ENCODE assay signal across 13 cellular contexts in genomic region chr5:139644646-139645494, GRCh38. TPM values are rescaled to one million over a fixed set of nuclear protein-coding genes. Genes with fewer than 3 reads are reported as not detected.
DNase-seq lines count a peak whose midpoint lies in the region; ATAC-seq and TF ChIP-seq lines count a peak whose summit lies in the region.
"Had no signal": no experiment of that assay in that cellular context is flagged by ENCODE, and none has a peak within 500 bp of the region (broad histone marks: within the 10 kb centered on the region; RNA-seq: fewer than 3 reads in every experiment).

No MANE protein-coding gene starts in this region.

- H3K36me3 ChIP-seq in colonic mucosa (no peaks in the 10 kb centered on the region), neural progenitor cell (no peaks in the 10 kb centered on the region), Karpas-422 (ENCODE audit: insufficient read depth, low read length) (no peaks in the 10 kb centered on the region)
- H3K36me3 ChIP-seq: right atrium auricular region, SJCRH30 had no signal

- H3K27ac Mint-ChIP-seq in neural progenitor cell, result peak overlapping the region; percentile 35

- H3K9me3 ChIP-seq in colonic mucosa (no peaks in the 10 kb centered on the region), neural progenitor cell (ENCODE audit: low read depth) (no peaks in the 10 kb centered on the region), Karpas-422 (ENCODE audit: low read length) (no peaks in the 10 kb centered on the region)
- H3K9me3 ChIP-seq: right atrium auricular region, SJCRH30 had no signal

- H3K79me2 ChIP-seq in neural progenitor cell (ENCODE audit: low read depth), result peaks cover 8% of the 10 kb centered on the region
- H3K79me2 ChIP-seq in Karpas-422 (ENCODE audit: low read length), result no peaks in the 10 kb centered on the region

- peaks cover 54% of the 10 kb centered on the region for H3K4me1 Mint-ChIP-seq in neural progenitor cell

- peaks cover 28% of the 10 kb centered on the region for H3F3A ChIP-seq in neural progenitor cell (ENCODE audit: low read depth)

- H3K9ac ChIP-seq in colonic mucosa (ENCODE audit: low read depth in 2 of 2, low read length in 2 of 2) (no peak overlapping the region), neural progenitor cell (no peak overlapping the region), Karpas-422 (ENCODE audit: low read length) (no peak overlapping the region)

- DNase-seq in Ammon's horn (ENCODE audit: low spot score) (peak; percentile 2), HuH-7 (ENCODE audit: low spot score) (peak; percentile 6), colonic mucosa (peak; percentile 18), neural progenitor cell (ENCODE audit: low spot score) (no peak), Karpas-422 (no peak), NCI-H2227 (lab: John Stamatoyannopoulos, UW; ENCODE audit: unreplicated experiment) (no peak), mucosa of gallbladder (ENCODE audit: low spot score) (no peak)
- DNase-seq: NK-92 treated with Interleukin-12 subunit alpha and Interleukin-12 subunit beta, amount 100 ng/mL, for 24 hours; SJCRH30; stimulated activated CD4-positive, alpha-beta T cell treated with anti-CD3 and anti-CD28 coated beads, Interleukin-4, amount 100 ng/mL, for 4 hours; stimulated activated naive B cell treated with anti-CD40 and anti-IgM and Interleukin-4, amounts not matched to agents 10 μg/mL and 1 μg/mL and 100 μg/mL, for 72 hours had no signal

- H3K4me2 ChIP-seq in neural progenitor cell (no peak overlapping the region), Karpas-422 (ENCODE audit: low read depth, low read length, poor library complexity, severe bottlenecking) (no peak overlapping the region)

- no peaks in the 10 kb centered on the region for H3K9me2 ChIP-seq in Karpas-422 (replicated peaks; ENCODE audit: insufficient read depth, low read length)

- no peak overlapping the region for H2AFZ ChIP-seq in neural progenitor cell (replicated peaks)
- H2AFZ ChIP-seq in Karpas-422 (ENCODE audit: low read length), result no peak overlapping the region

- ATAC-seq in HG02885 (IDR thresholded peaks at IDR 0.05; ENCODE audit: poor library complexity, unreplicated experiment), result no peak
- ATAC-seq: stimulated activated naive B cell treated with anti-CD40 and anti-IgM and Interleukin-4, amounts not matched to agents 10 μg/mL and 1 μg/mL and 100 μg/mL, for 72 hours had no signal

- H3K27ac ChIP-seq in colonic mucosa, result no peak overlapping the region
- H3K27ac ChIP-seq in neural progenitor cell, result no peak overlapping the region
- H3K27ac ChIP-seq in Karpas-422 (ENCODE audit: low read length), result no peak overlapping the region
- H3K27ac ChIP-seq: right atrium auricular region, SJCRH30 had no signal

- H3K4me1 ChIP-seq in colonic mucosa, result peaks cover 11% of the 10 kb centered on the region
- peaks cover 41% of the 10 kb centered on the region for H3K4me1 ChIP-seq in neural progenitor cell
- peaks cover 26% of the 10 kb centered on the region for H3K4me1 ChIP-seq in Karpas-422 (ENCODE audit: low read length)

- no peaks in the 10 kb centered on the region for H3K9me3 Mint-ChIP-seq in neural progenitor cell
- H3K9me3 Mint-ChIP-seq: stimulated activated naive B cell treated with anti-CD40 and anti-IgM and Interleukin-4, amounts not matched to agents 10 μg/mL and 1 μg/mL and 100 μg/mL, for 72 hours had no signal

- peak overlapping the region; percentile 9 for H3K4me3 Mint-ChIP-seq in neural progenitor cell
- H3K4me3 Mint-ChIP-seq: stimulated activated naive B cell treated with anti-CD40 and anti-IgM and Interleukin-4, amounts not matched to agents 10 μg/mL and 1 μg/mL and 100 μg/mL, for 72 hours had no signal

- peaks cover 25% of the 10 kb centered on the region for H3K27me3 Mint-ChIP-seq in neural progenitor cell (ENCODE audit: insufficient read depth, low read depth)
- H3K27me3 Mint-ChIP-seq: stimulated activated naive B cell treated with anti-CD40 and anti-IgM and Interleukin-4, amounts not matched to agents 10 μg/mL and 1 μg/mL and 100 μg/mL, for 72 hours had no signal

- H3K36me3 Mint-ChIP-seq in neural progenitor cell, result peaks cover 5% of the 10 kb centered on the region

- H3K27me3 ChIP-seq in colonic mucosa (no peaks in the 10 kb centered on the region), neural progenitor cell (peaks cover 42% of the 10 kb centered on the region), Karpas-422 (ENCODE audit: low read length) (peaks cover 4% of the 10 kb centered on the region; the same call in 1 of the 2 replicates)
- H3K27me3 ChIP-seq: right atrium auricular region, SJCRH30 had no signal

- H4K20me1 ChIP-seq in neural progenitor cell (ENCODE audit: low read depth) (peaks cover 47% of the 10 kb centered on the region), Karpas-422 (ENCODE audit: insufficient read depth, low read depth, low read length) (peaks cover 25% of the 10 kb centered on the region)

- no peak overlapping the region for H3K4me3 ChIP-seq in colonic mucosa
- H3K4me3 ChIP-seq in neural progenitor cell, result no peak overlapping the region
- no peak overlapping the region for H3K4me3 ChIP-seq in Karpas-422 (ENCODE audit: low read length)
- H3K4me3 ChIP-seq: right atrium auricular region, SJCRH30 had no signal

- TF ChIP-seq CTCF in colonic mucosa (IDR thresholded peaks at IDR 0.05) (no peak), neural progenitor cell (IDR thresholded peaks at IDR 0.05) (no peak)

- intact Hi-C loops in colonic mucosa (cut with DNase I), result no loop called here

RNA-seq across cellular contexts. Expression of gene CXXC5, which starts 3.3 kb away (rescaled TPM):
- total RNA-seq in colonic mucosa (10 to 100 TPM; 32.3 to 40.4 TPM), neural progenitor cell (ENCODE audit: low replicate concordance) (17.2 and 25.6 TPM in 2 replicates), mucosa of gallbladder (71.7 TPM)
- total RNA-seq in Karpas-422 (2014; rRNA removed; shearing (Covaris generic); ENCODE audit: low replicate concordance), result 2.8 and 2.9 TPM in 2 replicates

Comparison
In these comparisons a context has a peak if more than half of its experiments do, and no peak if none do; other contexts are left out.
1. DNase-seq: peak in Ammon's horn (single experiment), HuH-7 (single experiment) and colonic mucosa (single experiment); none in neural progenitor cell (single experiment), Karpas-422 (single experiment), NCI-H2227 (single experiment) and mucosa of gallbladder (single experiment).